Comparison of ENCODE assay signal across 8 cellular contexts in the genomic region with DNA sequence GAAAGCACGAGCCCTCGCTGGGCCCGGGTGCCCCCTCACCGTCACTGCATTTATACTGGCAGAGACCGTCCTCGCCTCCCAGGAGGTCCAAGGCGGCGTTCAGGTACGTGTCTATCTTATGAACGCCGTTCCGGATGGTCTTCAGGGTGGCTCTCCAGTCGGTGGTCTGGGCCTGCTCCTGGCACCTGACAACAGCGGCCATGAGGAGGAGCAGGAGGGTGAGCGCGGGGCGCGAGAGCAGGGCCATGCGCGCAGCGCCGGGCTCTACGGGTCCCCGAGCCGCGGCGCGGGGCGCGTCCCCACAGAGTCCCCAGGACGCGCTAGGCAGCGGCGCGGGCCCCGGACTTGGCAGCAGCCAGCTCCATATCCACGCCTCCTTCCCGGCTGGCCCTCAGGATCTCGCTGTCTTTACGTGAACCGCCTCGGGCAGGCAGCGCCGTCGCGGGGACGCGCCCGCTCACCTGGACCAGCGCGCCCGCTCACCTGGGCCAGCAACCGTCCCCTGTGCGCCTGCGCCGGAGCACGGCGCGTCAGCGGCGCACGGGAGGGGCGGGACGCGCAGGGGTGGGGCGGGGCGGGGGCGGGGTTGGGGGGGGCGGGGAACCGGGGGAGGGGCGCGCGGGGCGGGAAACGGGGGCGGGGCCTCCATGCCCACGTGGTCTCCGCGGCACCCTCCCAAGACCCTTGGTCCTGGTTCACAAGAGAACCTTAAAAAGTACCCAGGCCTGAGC. TPM values are rescaled to one million over a fixed set of nuclear protein-coding genes. Genes with fewer than 3 reads are reported as not detected.
DNase-seq lines count a peak whose midpoint lies in the region; ATAC-seq lines count a peak whose summit lies in the region.

A gene (minus strand): TSS at position 508 of the 731 bp plus-strand sequence. CDS start 261 bp downstream, at position 247.

- H2AFZ ChIP-seq in neuron (ENCODE audit: low read depth, low read length) = peak within 1 kb of the TSS; percentile 99

- H3K27me3 ChIP-seq in neuron (ENCODE audit: insufficient read depth, low read length) = peaks cover 9% of the 10 kb centered on the region
- no peaks in the 10 kb centered on the region for H3K27me3 ChIP-seq in subcutaneous abdominal adipose tissue (ENCODE audit: control insufficient read depth in 5 of 5, insufficient read depth in 4 of 5, low read length in 5 of 5)

- no peaks in the 10 kb centered on the region for H3K9me3 ChIP-seq in neuron (ENCODE audit: low read length)
- H3K9me3 ChIP-seq in subcutaneous abdominal adipose tissue (ENCODE audit: control insufficient read depth in 5 of 5, low read length in 5 of 5) = no peaks in the 10 kb centered on the region

- ATAC-seq in GM21723 (IDR thresholded peaks at IDR 0.05; ENCODE audit: unreplicated experiment) = peak; percentile 81

- DNase-seq in Daoy (ENCODE audit: low read depth) = peak; percentile 53
- peak; percentile 47 for DNase-seq in Jurkat, Clone E6-1 (ENCODE audit: low read depth, low spot score)
- DNase-seq in RPMI8226 = peak; percentile 85
- peak; percentile 92 for DNase-seq in activated effector memory CD4-positive, alpha-beta T cell treated with anti-CD3 and anti-CD28 coated beads, Interleukin-2, amount 50 U/mL, for 16 hours
- DNase-seq in foreskin melanocyte = peak; percentile 32

- peak within 1 kb of the TSS; percentile 74 for H3K4me3 ChIP-seq in Jurkat, Clone E6-1 (ENCODE audit: low read length)
- H3K4me3 ChIP-seq in neuron (ENCODE audit: low read length) = peak within 1 kb of the TSS; percentile 96
- peak within 1 kb of the TSS; percentile 88 to 97 (median 96) for H3K4me3 ChIP-seq in subcutaneous abdominal adipose tissue (ENCODE audit: low read depth in 1 of 5, low read length in 5 of 5)

- H3K4me1 ChIP-seq in neuron (ENCODE audit: insufficient read depth, low read length) (peaks cover 15% of the 10 kb centered on the region), subcutaneous abdominal adipose tissue (ENCODE audit: control insufficient read depth in 5 of 5, insufficient read depth in 5 of 5, low read length in 5 of 5) (peaks cover 0 to 26% (median 15%) of the 10 kb centered on the region in 5 donors)

- peak within 1 kb of the TSS; percentile 32 to 85 (median 77) for H3K9ac ChIP-seq in subcutaneous abdominal adipose tissue (ENCODE audit: low read length in 5 of 5)

- no peaks in the 10 kb centered on the region for H3K36me3 ChIP-seq in neuron (ENCODE audit: insufficient read depth, low read length)
- no peaks in the 10 kb centered on the region for H3K36me3 ChIP-seq in subcutaneous abdominal adipose tissue (ENCODE audit: control insufficient read depth in 5 of 5, insufficient read depth in 5 of 5, low read length in 5 of 5)

- peak within 1 kb of the TSS; percentile 78 for H3K27ac ChIP-seq in subcutaneous abdominal adipose tissue (ENCODE audit: low read depth, low read length)

RNA-seq across cellular contexts. Expression of the gene that starts here (rescaled TPM):
- total RNA-seq in Daoy (2014; rRNA removed; shearing (Covaris generic)) = 5.3 and 7.6 TPM in 2 replicates
- 45.8 TPM for polyA plus RNA-seq in Jurkat, Clone E6-1 (2012; ENCODE audit: insufficient read depth, insufficient read length)

Comparison
In these comparisons a context has a peak if more than half of its experiments do, and no peak if none do; other contexts are left out.
1. Peak in every context shown above with its lines: DNase-seq, ATAC-seq, H3K4me3 ChIP-seq and H3K27ac ChIP-seq.
2. DNase-seq: peak in every context shown above with its lines; median percentile 92 in activated effector memory CD4-positive, alpha-beta T cell treated with anti-CD3 and anti-CD28 coated beads, Interleukin-2, amount 50 U/mL, for 16 hours; 85 in RPMI8226; 53 in Daoy; 47 in Jurkat, Clone E6-1; 32 in foreskin melanocyte.